ENCODE assay signal across 33 cellular contexts in the genomic region with DNA sequence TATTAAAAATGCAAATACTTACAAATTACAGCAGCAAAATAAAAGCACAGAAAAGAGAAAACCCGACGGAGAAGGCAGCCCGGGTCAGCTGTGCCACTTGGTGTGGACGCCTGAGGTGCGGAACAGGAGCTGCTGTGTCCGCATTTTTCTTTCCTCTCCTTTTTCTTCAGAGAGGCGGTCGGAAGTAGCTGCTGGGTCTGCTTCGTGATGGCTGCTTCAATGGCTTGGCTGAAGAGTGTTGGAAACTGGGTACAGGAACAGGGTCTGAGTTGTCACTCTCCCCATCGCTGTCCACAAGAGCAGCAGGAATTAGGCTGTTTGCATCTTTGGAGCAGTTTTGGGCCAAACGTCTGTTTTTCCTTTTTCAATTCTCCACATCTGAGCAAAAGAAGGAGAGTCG.
"Had no signal": no experiment of that assay in that cellular context is flagged by ENCODE, and none has a peak within 500 bp of the region (broad histone marks: within the 10 kb centered on the region; RNA-seq: fewer than 3 reads in every experiment).

No MANE protein-coding gene starts in this region.

- H3K4me1 ChIP-seq: ascending aorta had no signal

- FAIRE-seq: bronchial epithelial cell, TTC549 had no signal

- H3K27ac ChIP-seq: adrenal gland, ascending aorta, cardiac muscle cell, VCaP had no signal

- H3K4me3 ChIP-seq: adrenal gland, ascending aorta, cardiac muscle cell had no signal

- H3K27me3 ChIP-seq: adrenal gland, ascending aorta had no signal

- ATAC-seq: activated CD8-positive, alpha-beta T cell treated with anti-CD3 and anti-CD28 coated beads for 36 hours; activated naive CD4-positive, alpha-beta T cell treated with anti-CD3 and anti-CD28 coated beads, Interleukin-2, amount 50 U/mL, for 72 hours; activated T-cell treated with anti-CD3 and anti-CD28 coated beads, Interleukin-2, amount 50 U/mL, for 4 hours; activated T-cell treated with anti-CD3 and anti-CD28 coated beads, Interleukin-2, amount 50 U/mL, for 72 hours; activated T-helper 17 cell treated with anti-CD3 and anti-CD28 coated beads, Interleukin-2, amount 50 U/mL, for 72 hours had no signal

- H3K36me3 ChIP-seq: adrenal gland, ascending aorta, cardiac muscle cell had no signal

- H3K9me3 ChIP-seq: adrenal gland, ascending aorta had no signal

- DNase-seq: activated B cell treated with CpG ODN at 0.5 μM for 24 hours; activated CD4-positive, alpha-beta memory T cell treated with anti-CD3 and anti-CD28 coated beads for 36 hours; activated CD4-positive, alpha-beta T cell treated with anti-CD3 and anti-CD28 coated beads for 4 hours; activated CD4-positive, alpha-beta T cell treated with anti-CD3 and anti-CD28 coated beads, Interleukin-2, amount 10 ng/mL, durations not matched to agents 24 days and 14 days; activated CD4-positive, alpha-beta T cell treated with anti-CD3 and anti-CD28 coated beads, Interleukin-2, amount 50 U/mL, for 1 hour; activated CD4-positive, alpha-beta T cell treated with anti-CD3 and anti-CD28 coated beads, Interleukin-2, amount 50 U/mL, for 4 hours; activated CD4-positive, CD25-positive, alpha-beta regulatory T cell treated with anti-CD3 and anti-CD28 coated beads, Interleukin-2, amount 50 U/mL, for 72 hours; activated CD8-positive, alpha-beta memory T cell treated with anti-CD3 and anti-CD28 coated beads, Interleukin-2, amount 50 U/mL, for 4 hours; activated CD8-positive, alpha-beta T cell treated with anti-CD3 and anti-CD28 coated beads for 36 hours; activated effector memory CD4-positive, alpha-beta T cell treated with anti-CD3 and anti-CD28 coated beads, Interleukin-2, amount 50 U/mL, for 16 hours; activated gamma-delta T cell treated with Interleukin-2 at 50 U/mL for 16 hours; activated naive CD4-positive, alpha-beta T cell; activated naive CD4-positive, alpha-beta T cell treated with anti-CD3 and anti-CD28 coated beads for 36 hours; activated naive CD4-positive, alpha-beta T cell treated with anti-CD3 and anti-CD28 coated beads, Interleukin-2, amount 50 U/mL, for 16 hours; activated naive CD8-positive, alpha-beta T cell treated with anti-CD3 and anti-CD28 coated beads for 36 hours; activated T-cell treated with anti-CD3 and anti-CD28 coated beads for 4 hours; activated T-cell treated with anti-CD3 and anti-CD28 coated beads, Interleukin-2, amount 50 U/mL, for 1 hour; activated T-cell treated with anti-CD3 and anti-CD28 coated beads, Interleukin-2, amount 50 U/mL, for 4 hours; activated T-cell treated with anti-CD3 and anti-CD28 coated beads, Interleukin-2, amount 50 U/mL, for 72 hours; amygdala; anterior cingulate cortex; caudate nucleus; cerebellar nuclear complex; T-helper 2 cell; T-helper 9 cell had no signal
